11 cellular contexts compared by ENCODE assay signal in the genomic region with DNA sequence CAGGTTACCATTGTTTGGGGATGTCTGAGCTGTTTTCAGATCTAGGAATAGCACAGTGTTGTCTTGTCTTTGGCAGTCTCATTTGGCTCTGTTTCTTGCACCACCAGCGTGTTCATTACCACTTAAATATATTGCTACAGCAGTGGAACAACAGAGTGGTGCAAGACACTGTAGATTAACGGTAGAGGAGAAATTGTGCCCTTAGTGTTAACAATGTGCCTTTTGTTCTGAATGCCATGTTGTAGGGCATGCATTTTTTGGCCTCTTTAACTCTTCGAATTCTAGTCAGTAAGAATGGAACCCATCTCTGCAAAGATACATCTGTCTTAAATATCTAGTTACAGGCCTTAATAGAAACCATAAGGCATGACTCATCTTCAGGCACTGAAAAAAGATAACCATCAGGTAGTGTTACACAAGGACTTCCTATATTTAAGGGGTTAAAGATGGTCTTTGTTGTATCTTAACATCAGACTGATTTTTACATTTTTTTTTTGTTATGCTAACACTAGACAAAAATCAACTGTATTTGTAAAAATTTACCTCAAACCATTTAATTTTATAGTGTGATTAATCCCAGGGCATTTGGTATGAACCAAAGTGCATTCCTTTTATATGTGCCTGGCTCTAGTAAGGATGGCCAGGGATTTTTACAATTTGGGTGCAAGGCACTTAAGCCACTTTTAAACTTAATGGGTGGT. TPM values are rescaled to one million over a fixed set of nuclear protein-coding genes. Genes with fewer than 3 reads are reported as not detected.
DNase-seq lines count a peak whose midpoint lies in the region; ATAC-seq and TF ChIP-seq lines count a peak whose summit lies in the region.
"Had no signal": no experiment of that assay in that cellular context is flagged by ENCODE, and none has a peak within 500 bp of the region (broad histone marks: within the 10 kb centered on the region; RNA-seq: fewer than 3 reads in every experiment).

No MANE protein-coding gene starts in this region.

- 36 to 51% methylated on average over 3 of the region's 3 CpGs for WGBS in sigmoid colon, 2 donors

- no peak overlapping the region for H2AFZ ChIP-seq in PC-3 (ENCODE audit: low read length)
- H2AFZ ChIP-seq in fibroblast of lung (ENCODE audit: low read length) = no peak overlapping the region

- no TSS peak for BruUV-seq in PC-3 (replicated peaks; lab: Mats Ljungman, UMichigan)

- H3K36me3 ChIP-seq in PC-3 (ENCODE audit: low read depth, low read length) = peaks cover 11% of the 10 kb centered on the region; the same call in 1 of the 2 replicates
- peaks cover 7% of the 10 kb centered on the region for H3K36me3 ChIP-seq in fibroblast of lung (ENCODE audit: control insufficient read depth, insufficient read depth, low read length)
- peaks cover 10 to 20% (median 17%) of the 10 kb centered on the region in 4 donors for H3K36me3 ChIP-seq in sigmoid colon

- TF ChIP-seq POLR2A in sigmoid colon (IDR thresholded peaks at IDR 0.05) = no peak

- peak overlapping the region; percentile 27; the same call in 1 of the 2 replicates for H3K4me2 ChIP-seq in PC-3 (ENCODE audit: low read length)
- H3K4me2 ChIP-seq in fibroblast of lung (ENCODE audit: extremely low read depth, insufficient read depth, low read length) = no peak overlapping the region

- no peak overlapping the region for H3K4me3 Mint-ChIP-seq in activated CD4-positive, alpha-beta T cell treated with anti-CD3 and anti-CD28 coated beads for 36 hours

- H3K9ac ChIP-seq in PC-3 (ENCODE audit: low read length) (no peak overlapping the region), fibroblast of lung (ENCODE audit: insufficient read depth, low read length) (no peak overlapping the region)

- H3K4me1 ChIP-seq in PC-3 (ENCODE audit: insufficient read depth, low read length) (peaks cover 7% of the 10 kb centered on the region), fibroblast of lung (ENCODE audit: control insufficient read depth, extremely low read depth, insufficient read depth, low read length) (peaks cover 20% of the 10 kb centered on the region), sigmoid colon (peaks cover 0 to 91% (median 75%) of the 10 kb centered on the region in 4 donors)

- H3K27me3 ChIP-seq in PC-3 (ENCODE audit: low read length) = no peaks in the 10 kb centered on the region
- no peaks in the 10 kb centered on the region for H3K27me3 ChIP-seq in fibroblast of lung (ENCODE audit: control insufficient read depth, insufficient read depth, low read length)
- H3K27me3 ChIP-seq in sigmoid colon = no peaks in the 10 kb centered on the region

- peaks cover 43% of the 10 kb centered on the region for H3K36me3 Mint-ChIP-seq in activated CD4-positive, alpha-beta T cell treated with anti-CD3 and anti-CD28 coated beads for 36 hours (ENCODE audit: low read depth)

- no peaks in the 10 kb centered on the region for H3K9me2 ChIP-seq in PC-3 (replicated peaks; ENCODE audit: low read length)

- intact Hi-C loops in activated CD4-positive, alpha-beta T cell treated with anti-CD3 and anti-CD28 coated beads for 36 hours (cut with DNase I, micrococcal nuclease) = no loop called here
- intact Hi-C loops in PC-3 (cut with micrococcal nuclease) = no loop called here
- intact Hi-C loops in sigmoid colon (cut with DNase I) = no loop called here

- TF ChIP-seq EP300 in sigmoid colon (IDR thresholded peaks at IDR 0.05) = no peak

- no peaks in the 10 kb centered on the region for H3F3A ChIP-seq in PC-3 (ENCODE audit: low read length, unreplicated experiment)

- H3K4me1 Mint-ChIP-seq in activated CD4-positive, alpha-beta T cell treated with anti-CD3 and anti-CD28 coated beads for 36 hours = peaks cover 77% of the 10 kb centered on the region

- peaks cover 3% of the 10 kb centered on the region; the same call in 1 of the 2 replicates for H4K20me1 ChIP-seq in PC-3 (ENCODE audit: low read length)
- H4K20me1 ChIP-seq in fibroblast of lung (ENCODE audit: control insufficient read depth, extremely low read depth, insufficient read depth, low read length) = no peaks in the 10 kb centered on the region

- POLR2A ChIA-PET in activated CD4-positive, alpha-beta T cell treated with anti-CD3 and anti-CD28 coated beads for 36 hours (lab: Charles Lee) = no interaction called here
- POLR2A ChIA-PET in PC-3 (lab: Charles Lee; ENCODE audit: unreplicated experiment) = no interaction called here

- peak; percentile 53 for ATAC-seq in activated CD4-positive, alpha-beta T cell treated with anti-CD3 and anti-CD28 coated beads for 36 hours
- ATAC-seq in PC-3 = peak; percentile 64; the same call in 1 of the 2 replicates
- ATAC-seq: left colon had no signal

- no peaks in the 10 kb centered on the region for H3K27me3 Mint-ChIP-seq in activated CD4-positive, alpha-beta T cell treated with anti-CD3 and anti-CD28 coated beads for 36 hours

- H3K27ac ChIP-seq in PC-3 (ENCODE audit: low read length) = no peak overlapping the region
- no peak overlapping the region for H3K27ac ChIP-seq in fibroblast of lung (ENCODE audit: insufficient read depth, low read length)
- peak overlapping the region; percentile 36 to 81 (median 57) for H3K27ac ChIP-seq in sigmoid colon

- no peak overlapping the region for H3K27ac Mint-ChIP-seq in activated CD4-positive, alpha-beta T cell treated with anti-CD3 and anti-CD28 coated beads for 36 hours

- H3K79me2 ChIP-seq in PC-3 (ENCODE audit: low read length) (peaks cover 76% of the 10 kb centered on the region), fibroblast of lung (ENCODE audit: control insufficient read depth, insufficient read depth, low read length) (peaks cover 44% of the 10 kb centered on the region)

- H3K4me3 ChIP-seq in PC-3 (ENCODE audit: low read length) (no peak overlapping the region), fibroblast of lung (replicated peaks in 1 of 4; ENCODE audit: control extremely low read depth in 1 of 4, insufficient read depth in 1 of 4, low read depth in 3 of 4, low read length in 4 of 4) (no peak overlapping the region), sigmoid colon (no peak overlapping the region)

- H3K9me3 Mint-ChIP-seq in activated CD4-positive, alpha-beta T cell treated with anti-CD3 and anti-CD28 coated beads for 36 hours (ENCODE audit: low read depth) = no peaks in the 10 kb centered on the region

- CTCF ChIA-PET in activated CD4-positive, alpha-beta T cell treated with anti-CD3 and anti-CD28 coated beads for 36 hours (lab: Charles Lee) = interaction anchor here (0.7 kb wide), 1 partner anchor 1201 kb away, joined by 3 read pairs; no protein-coding TSS in a partner anchor
- CTCF ChIA-PET in PC-3 (lab: Charles Lee) = interaction anchor here (1.0 kb wide), 1 partner anchor 282 kb away, joined by 7 read pairs; no protein-coding TSS in a partner anchor

- no peak for DNase-seq in activated CD4-positive, alpha-beta T cell treated with anti-CD3 and anti-CD28 coated beads for 36 hours
- no peak for DNase-seq in activated CD4-positive, alpha-beta T cell treated with anti-CD3 and anti-CD28 coated beads, Interleukin-2, amount 50 U/mL, for 1 hour
- peak; percentile 51 for DNase-seq in PC-3
- DNase-seq in fibroblast of lung (ENCODE audit: low read depth in 2 of 2) = peak; percentile 59 to 84
- no peak for DNase-seq in sigmoid colon
- no peak for DNase-seq in stimulated activated CD4-positive, alpha-beta T cell treated with anti-CD3 and anti-CD28 coated beads, Interleukin-4, amount 100 ng/mL, for 4 hours
- DNase-seq in ecto neural progenitor cell (ENCODE audit: low spot score) = no peak
- no peak for DNase-seq in cerebellum (ENCODE audit: low spot score)
- DNase-seq: cortex of kidney, left colon, NCI-H187 treated with DMSO at 0.1 percent for 48 hours had no signal

- TF ChIP-seq CTCF in PC-3 (conservative IDR thresholded peaks at IDR 0.05; ENCODE audit: low read depth, low read length) = no peak
- TF ChIP-seq CTCF in fibroblast of lung (conservative IDR thresholded peaks at IDR 0.05 in 1 of 2, IDR thresholded peaks at IDR 0.05 in 1 of 2; ENCODE audit: low read depth in 1 of 2, low read length in 2 of 2) = no peak
- TF ChIP-seq CTCF in sigmoid colon (IDR thresholded peaks at IDR 0.05) = no peak

- H3K9me3 ChIP-seq in PC-3 (ENCODE audit: low read length) (no peaks in the 10 kb centered on the region), fibroblast of lung (ENCODE audit: control insufficient read depth, insufficient read depth, low read depth, low read length) (no peaks in the 10 kb centered on the region), sigmoid colon (no peaks in the 10 kb centered on the region)

RNA-seq across cellular contexts. Expression of a gene that starts 12.9 kb away (rescaled TPM):
- total RNA-seq in activated CD4-positive, alpha-beta T cell treated with anti-CD3 and anti-CD28 coated beads for 36 hours = 10 to 100 TPM; 19.2 to 21.5 TPM
- total RNA-seq in PC-3 (2014; rRNA removed) (20.6 and 26.3 TPM in 2 replicates), fibroblast of lung (19.0 and 22.5 TPM in 2 replicates), sigmoid colon (10 to 100 TPM; 17.6 to 32.4 (median 23.3) TPM), cerebellum (39.8 TPM)
- polyA plus RNA-seq in fibroblast of lung (18.3 and 18.7 TPM in 2 replicates), sigmoid colon (10 to 100 TPM; 22.8 to 32.8 (median 26.1) TPM)
- polyA plus RNA-seq in fibroblast of lung (2012) = 16.4 and 18.0 TPM in 2 replicates
- 15.6 and 31.8 TPM in 2 replicates for polyA minus RNA-seq in fibroblast of lung (ENCODE audit: low replicate concordance)

Comparison
In these comparisons a context has a peak if more than half of its experiments do, and no peak if none do; other contexts are left out.
1. DNase-seq: peak in PC-3 (single experiment) and fibroblast of lung (2 of 2); none in activated CD4-positive, alpha-beta T cell treated with anti-CD3 and anti-CD28 coated beads for 36 hours (single experiment), activated CD4-positive, alpha-beta T cell treated with anti-CD3 and anti-CD28 coated beads, Interleukin-2, amount 50 U/mL, for 1 hour (single experiment), sigmoid colon (single experiment), stimulated activated CD4-positive, alpha-beta T cell treated with anti-CD3 and anti-CD28 coated beads, Interleukin-4, amount 100 ng/mL, for 4 hours (0 of 2), ecto neural progenitor cell (single experiment) and cerebellum (single experiment).
2. H3K27ac ChIP-seq: peak in sigmoid colon (4 of 4); none in PC-3 (single experiment) and fibroblast of lung (single experiment).